9 cellular contexts compared by ENCODE assay signal in genomic region chr7:134886353-134887057, GRCh38.
DNase-seq lines count a peak whose midpoint lies in the region; ATAC-seq and TF ChIP-seq lines count a peak whose summit lies in the region.
"Had no signal": no experiment of that assay in that cellular context is flagged by ENCODE, and none has a peak within 500 bp of the region (broad histone marks: within the 10 kb centered on the region; RNA-seq: fewer than 3 reads in every experiment).

No MANE protein-coding gene starts in this region.

- DNase-seq in activated naive CD8-positive, alpha-beta T cell treated with anti-CD3 and anti-CD28 coated beads for 36 hours, result no peak
- DNase-seq in activated naive CD8-positive, alpha-beta T cell treated with anti-CD3 and anti-CD28 coated beads, Interleukin-2, amount 50 U/mL, for 24 hours, result no peak
- DNase-seq in lower lobe of right lung, result no peak
- DNase-seq in vagina (ENCODE audit: extremely low spot score in 2 of 2), result no peak
- no peak for DNase-seq in HUDEP-2 (lab: John Stamatoyannopoulos, UW; ENCODE audit: unreplicated experiment in 76 of 76)

- H3K4me3 ChIP-seq in lower lobe of right lung (no peak overlapping the region), vagina (no peak overlapping the region)

- H3K4me3 Mint-ChIP-seq in activated naive CD8-positive, alpha-beta T cell treated with anti-CD3 and anti-CD28 coated beads for 36 hours, result no peak overlapping the region
- no peak overlapping the region for H3K4me3 Mint-ChIP-seq in activated naive CD8-positive, alpha-beta T cell treated with anti-CD3 and anti-CD28 coated beads, Interleukin-2, amount 50 U/mL, for 24 hours
- peak overlapping the region in 2 of 5 experiments; percentile 47 to 64 for H3K4me3 Mint-ChIP-seq in brain
- H3K4me3 Mint-ChIP-seq: T-helper 1 cell treated with Interleukin-12 subunit alpha and Interleukin-12 subunit beta and Interleukin-4 antibody, amounts not matched to agents 30 μg/mL and 1 μg/mL, for 36 hours had no signal

- peaks cover 26% of the 10 kb centered on the region for H3K4me1 Mint-ChIP-seq in activated naive CD8-positive, alpha-beta T cell treated with anti-CD3 and anti-CD28 coated beads for 36 hours
- H3K4me1 Mint-ChIP-seq in activated naive CD8-positive, alpha-beta T cell treated with anti-CD3 and anti-CD28 coated beads, Interleukin-2, amount 50 U/mL, for 24 hours, result peaks cover 19% of the 10 kb centered on the region
- peaks cover 65% of the 10 kb centered on the region for H3K4me1 Mint-ChIP-seq in brain

- peaks cover 3% of the 10 kb centered on the region for H3K27me3 ChIP-seq in lower lobe of right lung (ENCODE audit: low read depth)
- no peaks in the 10 kb centered on the region for H3K27me3 ChIP-seq in vagina

- H3K36me3 ChIP-seq in lower lobe of right lung, result no peaks in the 10 kb centered on the region
- H3K36me3 ChIP-seq in vagina, result no peaks in the 10 kb centered on the region

- peaks cover 5% of the 10 kb centered on the region for H3K27me3 Mint-ChIP-seq in activated naive CD8-positive, alpha-beta T cell treated with anti-CD3 and anti-CD28 coated beads for 36 hours
- peaks cover 4% of the 10 kb centered on the region for H3K27me3 Mint-ChIP-seq in activated naive CD8-positive, alpha-beta T cell treated with anti-CD3 and anti-CD28 coated beads, Interleukin-2, amount 50 U/mL, for 24 hours
- peaks cover 4% of the 10 kb centered on the region for H3K27me3 Mint-ChIP-seq in brain

- TF ChIP-seq CTCF in brain (conservative IDR thresholded peaks at IDR 0.05) (no peak), lower lobe of right lung (IDR thresholded peaks at IDR 0.05) (no peak), vagina (IDR thresholded peaks at IDR 0.05) (no peak)

- TF ChIP-seq POLR2A in vagina (IDR thresholded peaks at IDR 0.05), result no peak

- H3K27ac Mint-ChIP-seq in activated naive CD8-positive, alpha-beta T cell treated with anti-CD3 and anti-CD28 coated beads for 36 hours, result peak overlapping the region; percentile 49
- H3K27ac Mint-ChIP-seq in activated naive CD8-positive, alpha-beta T cell treated with anti-CD3 and anti-CD28 coated beads, Interleukin-2, amount 50 U/mL, for 24 hours, result no peak overlapping the region
- H3K27ac Mint-ChIP-seq in brain, result peak overlapping the region in 3 of 5 experiments; percentile 73 to 92 (median 75)
- H3K27ac Mint-ChIP-seq: T-helper 1 cell treated with Interleukin-12 subunit alpha and Interleukin-12 subunit beta and Interleukin-4 antibody, amounts not matched to agents 30 μg/mL and 1 μg/mL, for 36 hours had no signal

- H3K9me3 ChIP-seq in lower lobe of right lung, result no peaks in the 10 kb centered on the region
- H3K9me3 ChIP-seq in vagina, result no peaks in the 10 kb centered on the region

- ATAC-seq in activated naive CD8-positive, alpha-beta T cell treated with anti-CD3 and anti-CD28 coated beads, Interleukin-2, amount 50 U/mL, for 24 hours, result no peak
- ATAC-seq in lower lobe of right lung (peak; percentile 13 to 33), HG02759 (IDR thresholded peaks at IDR 0.05; ENCODE audit: unreplicated experiment) (no peak), GM21528 (IDR thresholded peaks at IDR 0.05; ENCODE audit: low FRiP score, unreplicated experiment) (no peak)

- H3K9me3 Mint-ChIP-seq in activated naive CD8-positive, alpha-beta T cell treated with anti-CD3 and anti-CD28 coated beads for 36 hours, result no peaks in the 10 kb centered on the region
- H3K9me3 Mint-ChIP-seq in activated naive CD8-positive, alpha-beta T cell treated with anti-CD3 and anti-CD28 coated beads, Interleukin-2, amount 50 U/mL, for 24 hours, result no peaks in the 10 kb centered on the region
- H3K9me3 Mint-ChIP-seq in brain, result no peaks in the 10 kb centered on the region
- H3K9me3 Mint-ChIP-seq: T-helper 1 cell treated with Interleukin-12 subunit alpha and Interleukin-12 subunit beta and Interleukin-4 antibody, amounts not matched to agents 30 μg/mL and 1 μg/mL, for 36 hours had no signal

- H3K27ac ChIP-seq in lower lobe of right lung (peak overlapping the region; percentile 72), vagina (peak overlapping the region; percentile 76)

- H3K4me1 ChIP-seq in lower lobe of right lung (peaks cover 35% of the 10 kb centered on the region), vagina (peaks cover 42% of the 10 kb centered on the region)

- intact Hi-C loops in lower lobe of right lung (cut with DNase I), result no loop called here
- intact Hi-C loops in vagina (cut with DNase I), result loop anchor here (10.0 kb wide), 1 partner anchor 58 kb away; no protein-coding TSS in a partner anchor

- no peaks in the 10 kb centered on the region for H3K36me3 Mint-ChIP-seq in activated naive CD8-positive, alpha-beta T cell treated with anti-CD3 and anti-CD28 coated beads for 36 hours
- no peaks in the 10 kb centered on the region for H3K36me3 Mint-ChIP-seq in activated naive CD8-positive, alpha-beta T cell treated with anti-CD3 and anti-CD28 coated beads, Interleukin-2, amount 50 U/mL, for 24 hours (ENCODE audit: low read depth)
- H3K36me3 Mint-ChIP-seq in brain, result no peaks in the 10 kb centered on the region

Comparison
In these comparisons a context has a peak if more than half of its experiments do, and no peak if none do; other contexts are left out.
1. ATAC-seq: peak in lower lobe of right lung (2 of 2); none in activated naive CD8-positive, alpha-beta T cell treated with anti-CD3 and anti-CD28 coated beads, Interleukin-2, amount 50 U/mL, for 24 hours (single experiment), HG02759 (single experiment) and GM21528 (single experiment).